In the genomic region with DNA sequence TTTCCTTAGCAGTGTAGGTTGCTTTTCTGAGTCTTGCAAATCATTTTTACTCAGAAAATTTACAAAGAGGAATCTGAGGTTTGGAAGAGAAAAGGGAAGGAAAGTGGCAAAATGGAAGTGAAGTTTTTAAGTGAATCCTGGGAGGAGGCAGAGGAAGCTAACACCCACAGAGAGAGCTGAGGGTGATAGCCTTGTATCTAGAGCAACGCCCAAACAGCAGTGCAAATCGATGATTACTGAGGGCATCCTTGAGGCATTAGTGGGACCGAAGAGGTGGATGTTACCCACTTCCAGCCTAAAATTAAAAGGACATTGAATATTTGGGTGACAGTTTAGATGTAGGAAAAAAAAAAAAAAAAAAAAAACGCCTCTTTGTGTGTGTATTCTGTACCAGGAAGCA, we compare ENCODE assay signal across 3 cellular contexts.
TF ChIP-seq lines count a peak whose summit lies in the region.

No MANE protein-coding gene starts in this region.

TF ChIP-seq in GM23338, 12 proteins besides CTCF, POLR2A, EP300 and RAD21 (continues in another document):
- TF ChIP-seq JUNB (IDR thresholded peaks at IDR 0.05; ENCODE audit: unreplicated experiment) (no peak), CREB1 (CRISPR knock-in tag; IDR thresholded peaks at IDR 0.05; ENCODE audit: low read depth) (no peak), EZH2 (IDR thresholded peaks at IDR 0.05; ENCODE audit: low read depth, unreplicated experiment) (no peak), POLR2AphosphoS5 (IDR thresholded peaks at IDR 0.05; ENCODE audit: low read depth) (no peak), ZNF331 (CRISPR knock-in tag; IDR thresholded peaks at IDR 0.05; ENCODE audit: low read depth) (no peak), EZH2phosphoT487 (IDR thresholded peaks at IDR 0.05; ENCODE audit: unreplicated experiment) (no peak)
- TF ChIP-seq, protein P1, sequence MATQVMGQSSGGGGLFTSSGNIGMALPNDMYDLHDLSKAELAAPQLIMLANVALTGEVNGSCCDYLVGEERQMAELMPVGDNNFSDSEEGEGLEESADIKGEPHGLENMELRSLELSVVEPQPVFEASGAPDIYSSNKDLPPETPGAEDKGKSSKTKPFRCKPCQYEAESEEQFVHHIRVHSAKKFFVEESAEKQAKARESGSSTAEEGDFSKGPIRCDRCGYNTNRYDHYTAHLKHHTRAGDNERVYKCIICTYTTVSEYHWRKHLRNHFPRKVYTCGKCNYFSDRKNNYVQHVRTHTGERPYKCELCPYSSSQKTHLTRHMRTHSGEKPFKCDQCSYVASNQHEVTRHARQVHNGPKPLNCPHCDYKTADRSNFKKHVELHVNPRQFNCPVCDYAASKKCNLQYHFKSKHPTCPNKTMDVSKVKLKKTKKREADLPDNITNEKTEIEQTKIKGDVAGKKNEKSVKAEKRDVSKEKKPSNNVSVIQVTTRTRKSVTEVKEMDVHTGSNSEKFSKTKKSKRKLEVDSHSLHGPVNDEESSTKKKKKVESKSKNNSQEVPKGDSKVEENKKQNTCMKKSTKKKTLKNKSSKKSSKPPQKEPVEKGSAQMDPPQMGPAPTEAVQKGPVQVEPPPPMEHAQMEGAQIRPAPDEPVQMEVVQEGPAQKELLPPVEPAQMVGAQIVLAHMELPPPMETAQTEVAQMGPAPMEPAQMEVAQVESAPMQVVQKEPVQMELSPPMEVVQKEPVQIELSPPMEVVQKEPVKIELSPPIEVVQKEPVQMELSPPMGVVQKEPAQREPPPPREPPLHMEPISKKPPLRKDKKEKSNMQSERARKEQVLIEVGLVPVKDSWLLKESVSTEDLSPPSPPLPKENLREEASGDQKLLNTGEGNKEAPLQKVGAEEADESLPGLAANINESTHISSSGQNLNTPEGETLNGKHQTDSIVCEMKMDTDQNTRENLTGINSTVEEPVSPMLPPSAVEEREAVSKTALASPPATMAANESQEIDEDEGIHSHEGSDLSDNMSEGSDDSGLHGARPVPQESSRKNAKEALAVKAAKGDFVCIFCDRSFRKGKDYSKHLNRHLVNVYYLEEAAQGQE (IDR thresholded peaks at IDR 0.05; ENCODE audit: unreplicated experiment): no peak
- TF ChIP-seq, protein P2, sequence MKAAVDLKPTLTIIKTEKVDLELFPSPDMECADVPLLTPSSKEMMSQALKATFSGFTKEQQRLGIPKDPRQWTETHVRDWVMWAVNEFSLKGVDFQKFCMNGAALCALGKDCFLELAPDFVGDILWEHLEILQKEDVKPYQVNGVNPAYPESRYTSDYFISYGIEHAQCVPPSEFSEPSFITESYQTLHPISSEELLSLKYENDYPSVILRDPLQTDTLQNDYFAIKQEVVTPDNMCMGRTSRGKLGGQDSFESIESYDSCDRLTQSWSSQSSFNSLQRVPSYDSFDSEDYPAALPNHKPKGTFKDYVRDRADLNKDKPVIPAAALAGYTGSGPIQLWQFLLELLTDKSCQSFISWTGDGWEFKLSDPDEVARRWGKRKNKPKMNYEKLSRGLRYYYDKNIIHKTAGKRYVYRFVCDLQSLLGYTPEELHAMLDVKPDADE (IDR thresholded peaks at IDR 0.05): no peak

TF ChIP-seq in WTC11, 78 proteins besides CTCF, POLR2A, EP300 and RAD21:
- TF ChIP-seq FOXP1 (CRISPR knock-in tag; IDR thresholded peaks at IDR 0.05; ENCODE audit: borderline replicate concordance): no peak
- no peak for TF ChIP-seq RELA (CRISPR knock-in tag; IDR thresholded peaks at IDR 0.05; ENCODE audit: borderline replicate concordance)
- TF ChIP-seq ELF4 (CRISPR knock-in tag; IDR thresholded peaks at IDR 0.05; ENCODE audit: low read depth): no peak
- TF ChIP-seq SMAD4 (CRISPR knock-in tag; IDR thresholded peaks at IDR 0.05): no peak
- TF ChIP-seq, protein P3, sequence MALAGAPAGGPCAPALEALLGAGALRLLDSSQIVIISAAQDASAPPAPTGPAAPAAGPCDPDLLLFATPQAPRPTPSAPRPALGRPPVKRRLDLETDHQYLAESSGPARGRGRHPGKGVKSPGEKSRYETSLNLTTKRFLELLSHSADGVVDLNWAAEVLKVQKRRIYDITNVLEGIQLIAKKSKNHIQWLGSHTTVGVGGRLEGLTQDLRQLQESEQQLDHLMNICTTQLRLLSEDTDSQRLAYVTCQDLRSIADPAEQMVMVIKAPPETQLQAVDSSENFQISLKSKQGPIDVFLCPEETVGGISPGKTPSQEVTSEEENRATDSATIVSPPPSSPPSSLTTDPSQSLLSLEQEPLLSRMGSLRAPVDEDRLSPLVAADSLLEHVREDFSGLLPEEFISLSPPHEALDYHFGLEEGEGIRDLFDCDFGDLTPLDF (CRISPR knock-in tag; IDR thresholded peaks at IDR 0.05): no peak
- no peak for TF ChIP-seq CBFB (CRISPR knock-in tag; IDR thresholded peaks at IDR 0.05; ENCODE audit: low read depth)
- no peak for TF ChIP-seq TEAD1 (CRISPR knock-in tag; IDR thresholded peaks at IDR 0.05)
- TF ChIP-seq, protein P4, sequence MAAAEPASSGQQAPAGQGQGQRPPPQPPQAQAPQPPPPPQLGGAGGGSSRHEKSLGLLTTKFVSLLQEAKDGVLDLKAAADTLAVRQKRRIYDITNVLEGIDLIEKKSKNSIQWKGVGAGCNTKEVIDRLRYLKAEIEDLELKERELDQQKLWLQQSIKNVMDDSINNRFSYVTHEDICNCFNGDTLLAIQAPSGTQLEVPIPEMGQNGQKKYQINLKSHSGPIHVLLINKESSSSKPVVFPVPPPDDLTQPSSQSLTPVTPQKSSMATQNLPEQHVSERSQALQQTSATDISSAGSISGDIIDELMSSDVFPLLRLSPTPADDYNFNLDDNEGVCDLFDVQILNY (CRISPR knock-in tag; IDR thresholded peaks at IDR 0.05): no peak
- no peak for TF ChIP-seq RORB (CRISPR knock-in tag; IDR thresholded peaks at IDR 0.05)

TF ChIP-seq in HepG2, 621 proteins besides CTCF, POLR2A, EP300 and RAD21:
- TF ChIP-seq ZZZ3 (CRISPR knock-in tag; IDR thresholded peaks at IDR 0.05; ENCODE audit: borderline replicate concordance): no peak
- TF ChIP-seq, protein P5, sequence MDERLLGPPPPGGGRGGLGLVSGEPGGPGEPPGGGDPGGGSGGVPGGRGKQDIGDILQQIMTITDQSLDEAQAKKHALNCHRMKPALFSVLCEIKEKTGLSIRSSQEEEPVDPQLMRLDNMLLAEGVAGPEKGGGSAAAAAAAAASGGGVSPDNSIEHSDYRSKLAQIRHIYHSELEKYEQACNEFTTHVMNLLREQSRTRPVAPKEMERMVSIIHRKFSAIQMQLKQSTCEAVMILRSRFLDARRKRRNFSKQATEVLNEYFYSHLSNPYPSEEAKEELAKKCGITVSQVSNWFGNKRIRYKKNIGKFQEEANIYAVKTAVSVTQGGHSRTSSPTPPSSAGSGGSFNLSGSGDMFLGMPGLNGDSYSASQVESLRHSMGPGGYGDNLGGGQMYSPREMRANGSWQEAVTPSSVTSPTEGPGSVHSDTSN (CRISPR knock-in tag; IDR thresholded peaks at IDR 0.05): no peak
- TF ChIP-seq ZNF678 (CRISPR knock-in tag; IDR thresholded peaks at IDR 0.05): no peak
- TF ChIP-seq KMT2A (CRISPR knock-in tag; IDR thresholded peaks at IDR 0.05): no peak
- TF ChIP-seq FOXC1 (CRISPR knock-in tag; IDR thresholded peaks at IDR 0.05; ENCODE audit: borderline replicate concordance): no peak
- TF ChIP-seq KAT2B (IDR thresholded peaks at IDR 0.05; ENCODE audit: borderline replicate concordance, low read depth, low read length): no peak
- TF ChIP-seq, protein P6, sequence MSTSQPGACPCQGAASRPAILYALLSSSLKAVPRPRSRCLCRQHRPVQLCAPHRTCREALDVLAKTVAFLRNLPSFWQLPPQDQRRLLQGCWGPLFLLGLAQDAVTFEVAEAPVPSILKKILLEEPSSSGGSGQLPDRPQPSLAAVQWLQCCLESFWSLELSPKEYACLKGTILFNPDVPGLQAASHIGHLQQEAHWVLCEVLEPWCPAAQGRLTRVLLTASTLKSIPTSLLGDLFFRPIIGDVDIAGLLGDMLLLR (CRISPR knock-in tag; IDR thresholded peaks at IDR 0.05): no peak
- no peak for TF ChIP-seq SIX1 (CRISPR knock-in tag; IDR thresholded peaks at IDR 0.05; ENCODE audit: borderline replicate concordance)
- TF ChIP-seq ZSCAN30 (CRISPR knock-in tag; IDR thresholded peaks at IDR 0.05): no peak
